1 cellular context compared by ENCODE assay signal in the genomic region with DNA sequence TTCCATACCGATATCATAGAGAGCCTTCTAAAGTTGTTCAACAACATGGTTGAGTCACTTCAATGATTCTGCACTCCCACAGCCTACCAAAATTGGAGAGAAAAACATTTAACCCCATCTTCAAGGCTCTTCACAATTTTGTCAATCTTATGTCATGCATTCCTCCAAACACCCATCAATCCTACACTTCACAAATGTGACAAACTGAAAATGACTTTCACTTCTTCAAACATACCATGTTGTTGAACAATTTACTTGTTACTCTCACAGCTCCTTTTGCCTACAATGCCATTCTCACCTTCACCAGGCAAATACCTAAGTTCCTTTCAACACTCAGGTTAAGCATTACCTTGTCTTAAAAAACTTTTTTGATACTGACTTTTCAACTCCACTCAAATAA.
A peak's percentile ranks its signal among the peaks of the same experiment; 100 is the strongest.
TF ChIP-seq lines count a peak whose summit lies in the region.

No MANE protein-coding gene starts in this region.

TF ChIP-seq in GM12878, 131 proteins besides CTCF, POLR2A, EP300 and RAD21 (continued from another document):
- TF ChIP-seq, protein P1, sequence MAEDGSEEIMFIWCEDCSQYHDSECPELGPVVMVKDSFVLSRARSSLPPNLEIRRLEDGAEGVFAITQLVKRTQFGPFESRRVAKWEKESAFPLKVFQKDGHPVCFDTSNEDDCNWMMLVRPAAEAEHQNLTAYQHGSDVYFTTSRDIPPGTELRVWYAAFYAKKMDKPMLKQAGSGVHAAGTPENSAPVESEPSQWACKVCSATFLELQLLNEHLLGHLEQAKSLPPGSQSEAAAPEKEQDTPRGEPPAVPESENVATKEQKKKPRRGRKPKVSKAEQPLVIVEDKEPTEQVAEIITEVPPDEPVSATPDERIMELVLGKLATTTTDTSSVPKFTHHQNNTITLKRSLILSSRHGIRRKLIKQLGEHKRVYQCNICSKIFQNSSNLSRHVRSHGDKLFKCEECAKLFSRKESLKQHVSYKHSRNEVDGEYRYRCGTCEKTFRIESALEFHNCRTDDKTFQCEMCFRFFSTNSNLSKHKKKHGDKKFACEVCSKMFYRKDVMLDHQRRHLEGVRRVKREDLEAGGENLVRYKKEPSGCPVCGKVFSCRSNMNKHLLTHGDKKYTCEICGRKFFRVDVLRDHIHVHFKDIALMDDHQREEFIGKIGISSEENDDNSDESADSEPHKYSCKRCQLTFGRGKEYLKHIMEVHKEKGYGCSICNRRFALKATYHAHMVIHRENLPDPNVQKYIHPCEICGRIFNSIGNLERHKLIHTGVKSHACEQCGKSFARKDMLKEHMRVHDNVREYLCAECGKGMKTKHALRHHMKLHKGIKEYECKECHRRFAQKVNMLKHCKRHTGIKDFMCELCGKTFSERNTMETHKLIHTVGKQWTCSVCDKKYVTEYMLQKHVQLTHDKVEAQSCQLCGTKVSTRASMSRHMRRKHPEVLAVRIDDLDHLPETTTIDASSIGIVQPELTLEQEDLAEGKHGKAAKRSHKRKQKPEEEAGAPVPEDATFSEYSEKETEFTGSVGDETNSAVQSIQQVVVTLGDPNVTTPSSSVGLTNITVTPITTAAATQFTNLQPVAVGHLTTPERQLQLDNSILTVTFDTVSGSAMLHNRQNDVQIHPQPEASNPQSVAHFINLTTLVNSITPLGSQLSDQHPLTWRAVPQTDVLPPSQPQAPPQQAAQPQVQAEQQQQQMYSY (CRISPR knock-in tag; IDR thresholded peaks at IDR 0.05): no peak
- TF ChIP-seq ZBED1 (IDR thresholded peaks at IDR 0.05; ENCODE audit: borderline replicate concordance) (no peak), BMI1 (IDR thresholded peaks at IDR 0.05; ENCODE audit: borderline replicate concordance) (0 out of 2 replicates have a peak, but pooled peaks have one; percentile 24), SPI1 (IDR thresholded peaks at IDR 0.05; ENCODE audit: borderline replicate concordance, insufficient read depth, low read depth, low read length) (peak; percentile 39; the same call in 1 of the 2 replicates), NBN (IDR thresholded peaks at IDR 0.05) (peak; percentile 33; the same call in 1 of the 2 replicates), BCL11A (IDR thresholded peaks at IDR 0.05; ENCODE audit: low read depth, low read length) (no peak), CEBPB (IDR thresholded peaks at IDR 0.05; ENCODE audit: borderline replicate concordance in 1 of 2, low read depth in 2 of 2, low read length in 2 of 2) (no peak), MEF2B (IDR thresholded peaks at IDR 0.05; ENCODE audit: partially characterized antibody, poor library complexity, severe bottlenecking) (no peak), IKZF1 (conservative IDR thresholded peaks at IDR 0.05) (peak; percentile 35; the same call in 1 of the 2 replicates), CHD2 (IDR thresholded peaks at IDR 0.05; ENCODE audit: borderline replicate concordance, low read depth, low read length) (no peak)
- TF ChIP-seq, protein P2, sequence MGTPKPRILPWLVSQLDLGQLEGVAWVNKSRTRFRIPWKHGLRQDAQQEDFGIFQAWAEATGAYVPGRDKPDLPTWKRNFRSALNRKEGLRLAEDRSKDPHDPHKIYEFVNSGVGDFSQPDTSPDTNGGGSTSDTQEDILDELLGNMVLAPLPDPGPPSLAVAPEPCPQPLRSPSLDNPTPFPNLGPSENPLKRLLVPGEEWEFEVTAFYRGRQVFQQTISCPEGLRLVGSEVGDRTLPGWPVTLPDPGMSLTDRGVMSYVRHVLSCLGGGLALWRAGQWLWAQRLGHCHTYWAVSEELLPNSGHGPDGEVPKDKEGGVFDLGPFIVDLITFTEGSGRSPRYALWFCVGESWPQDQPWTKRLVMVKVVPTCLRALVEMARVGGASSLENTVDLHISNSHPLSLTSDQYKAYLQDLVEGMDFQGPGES (IDR thresholded peaks at IDR 0.05): no peak
- TF ChIP-seq, protein P3, sequence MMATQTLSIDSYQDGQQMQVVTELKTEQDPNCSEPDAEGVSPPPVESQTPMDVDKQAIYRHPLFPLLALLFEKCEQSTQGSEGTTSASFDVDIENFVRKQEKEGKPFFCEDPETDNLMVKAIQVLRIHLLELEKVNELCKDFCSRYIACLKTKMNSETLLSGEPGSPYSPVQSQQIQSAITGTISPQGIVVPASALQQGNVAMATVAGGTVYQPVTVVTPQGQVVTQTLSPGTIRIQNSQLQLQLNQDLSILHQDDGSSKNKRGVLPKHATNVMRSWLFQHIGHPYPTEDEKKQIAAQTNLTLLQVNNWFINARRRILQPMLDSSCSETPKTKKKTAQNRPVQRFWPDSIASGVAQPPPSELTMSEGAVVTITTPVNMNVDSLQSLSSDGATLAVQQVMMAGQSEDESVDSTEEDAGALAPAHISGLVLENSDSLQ (IDR thresholded peaks at IDR 0.05): peak; percentile 66; the same call in 1 of the 2 replicates
- TF ChIP-seq, protein P4, sequence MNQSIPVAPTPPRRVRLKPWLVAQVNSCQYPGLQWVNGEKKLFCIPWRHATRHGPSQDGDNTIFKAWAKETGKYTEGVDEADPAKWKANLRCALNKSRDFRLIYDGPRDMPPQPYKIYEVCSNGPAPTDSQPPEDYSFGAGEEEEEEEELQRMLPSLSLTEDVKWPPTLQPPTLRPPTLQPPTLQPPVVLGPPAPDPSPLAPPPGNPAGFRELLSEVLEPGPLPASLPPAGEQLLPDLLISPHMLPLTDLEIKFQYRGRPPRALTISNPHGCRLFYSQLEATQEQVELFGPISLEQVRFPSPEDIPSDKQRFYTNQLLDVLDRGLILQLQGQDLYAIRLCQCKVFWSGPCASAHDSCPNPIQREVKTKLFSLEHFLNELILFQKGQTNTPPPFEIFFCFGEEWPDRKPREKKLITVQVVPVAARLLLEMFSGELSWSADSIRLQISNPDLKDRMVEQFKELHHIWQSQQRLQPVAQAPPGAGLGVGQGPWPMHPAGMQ (IDR thresholded peaks at IDR 0.05; ENCODE audit: borderline replicate concordance): no peak
- TF ChIP-seq, protein P5, sequence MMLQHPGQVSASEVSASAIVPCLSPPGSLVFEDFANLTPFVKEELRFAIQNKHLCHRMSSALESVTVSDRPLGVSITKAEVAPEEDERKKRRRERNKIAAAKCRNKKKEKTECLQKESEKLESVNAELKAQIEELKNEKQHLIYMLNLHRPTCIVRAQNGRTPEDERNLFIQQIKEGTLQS (IDR thresholded peaks at IDR 0.05; ENCODE audit: borderline replicate concordance, extremely low read depth, low read depth, low read length): no peak
- TF ChIP-seq, protein P6, sequence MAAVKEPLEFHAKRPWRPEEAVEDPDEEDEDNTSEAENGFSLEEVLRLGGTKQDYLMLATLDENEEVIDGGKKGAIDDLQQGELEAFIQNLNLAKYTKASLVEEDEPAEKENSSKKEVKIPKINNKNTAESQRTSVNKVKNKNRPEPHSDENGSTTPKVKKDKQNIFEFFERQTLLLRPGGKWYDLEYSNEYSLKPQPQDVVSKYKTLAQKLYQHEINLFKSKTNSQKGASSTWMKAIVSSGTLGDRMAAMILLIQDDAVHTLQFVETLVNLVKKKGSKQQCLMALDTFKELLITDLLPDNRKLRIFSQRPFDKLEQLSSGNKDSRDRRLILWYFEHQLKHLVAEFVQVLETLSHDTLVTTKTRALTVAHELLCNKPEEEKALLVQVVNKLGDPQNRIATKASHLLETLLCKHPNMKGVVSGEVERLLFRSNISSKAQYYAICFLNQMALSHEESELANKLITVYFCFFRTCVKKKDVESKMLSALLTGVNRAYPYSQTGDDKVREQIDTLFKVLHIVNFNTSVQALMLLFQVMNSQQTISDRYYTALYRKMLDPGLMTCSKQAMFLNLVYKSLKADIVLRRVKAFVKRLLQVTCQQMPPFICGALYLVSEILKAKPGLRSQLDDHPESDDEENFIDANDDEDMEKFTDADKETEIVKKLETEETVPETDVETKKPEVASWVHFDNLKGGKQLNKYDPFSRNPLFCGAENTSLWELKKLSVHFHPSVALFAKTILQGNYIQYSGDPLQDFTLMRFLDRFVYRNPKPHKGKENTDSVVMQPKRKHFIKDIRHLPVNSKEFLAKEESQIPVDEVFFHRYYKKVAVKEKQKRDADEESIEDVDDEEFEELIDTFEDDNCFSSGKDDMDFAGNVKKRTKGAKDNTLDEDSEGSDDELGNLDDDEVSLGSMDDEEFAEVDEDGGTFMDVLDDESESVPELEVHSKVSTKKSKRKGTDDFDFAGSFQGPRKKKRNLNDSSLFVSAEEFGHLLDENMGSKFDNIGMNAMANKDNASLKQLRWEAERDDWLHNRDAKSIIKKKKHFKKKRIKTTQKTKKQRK (IDR thresholded peaks at IDR 0.05; ENCODE audit: low read depth, low read length): no peak
TF ChIP-seq in GM12878: peak in this region for 8.
